In the genomic region with DNA sequence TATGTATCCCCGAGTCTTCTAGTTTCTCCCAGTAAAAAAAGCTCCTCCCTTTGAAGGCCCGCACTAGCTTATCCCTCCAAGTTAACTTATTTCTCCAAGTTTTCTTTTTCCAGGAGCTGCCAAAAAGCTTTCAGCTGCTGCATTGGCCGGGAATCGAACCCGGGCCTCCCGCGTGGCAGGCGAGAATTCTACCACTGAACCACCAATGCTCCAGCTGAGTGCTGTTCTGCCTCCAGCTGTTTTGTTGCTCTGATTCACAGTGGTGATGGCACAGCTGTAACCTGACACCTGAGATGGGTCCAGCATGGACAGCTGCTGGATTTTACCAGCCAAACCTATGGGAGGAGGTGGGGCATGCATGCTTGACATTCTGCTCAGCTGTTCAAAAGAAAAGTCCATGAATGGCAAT, we compare ENCODE assay signal across 7 cellular contexts. TPM values are rescaled to one million over a fixed set of nuclear protein-coding genes. Genes with fewer than 3 reads are reported as not detected.
DNase-seq lines count a peak whose midpoint lies in the region; ATAC-seq and TF ChIP-seq lines count a peak whose summit lies in the region.

No MANE protein-coding gene starts in this region.

- DNase-seq in HPDE6-E6E7 (ENCODE audit: extremely low spot score) (peak; percentile 94), SK-N-DZ (ENCODE audit: low spot score) (peak; percentile 39), cardiac muscle cell (ENCODE audit: low read depth in 1 of 2, low spot score in 1 of 2) (peak; percentile 77 to 86), smooth muscle cell of the brain vasculature (ENCODE audit: low read depth, low spot score) (peak; percentile 79), NCI-H82 treated with DMSO at 0.1 percent for 48 hours (lab: John Stamatoyannopoulos, UW; ENCODE audit: unreplicated experiment) (no peak)
- no peak for DNase-seq in effector memory CD8-positive, alpha-beta T cell

- no peaks in the 10 kb centered on the region for H3K27me3 ChIP-seq in cardiac muscle cell

- no peak for TF ChIP-seq CTCF in cardiac muscle cell (IDR thresholded peaks at IDR 0.05; ENCODE audit: low read depth, low read length)

- no peaks in the 10 kb centered on the region for H3K27me3 Mint-ChIP-seq in effector memory CD8-positive, alpha-beta T cell

- H3K27ac ChIP-seq in cardiac muscle cell = peak overlapping the region; percentile 90

- no peaks in the 10 kb centered on the region for H3K4me1 ChIP-seq in cardiac muscle cell (ENCODE audit: low read depth)

- H3K4me3 Mint-ChIP-seq in effector memory CD8-positive, alpha-beta T cell = no peak overlapping the region

- no peak overlapping the region for H3K4me3 ChIP-seq in cardiac muscle cell

- ATAC-seq in effector memory CD8-positive, alpha-beta T cell (replicated peaks) = no peak
- no peak for ATAC-seq in GM18909 (IDR thresholded peaks at IDR 0.05; ENCODE audit: poor library complexity, unreplicated experiment)

- no peak overlapping the region for H3K27ac Mint-ChIP-seq in effector memory CD8-positive, alpha-beta T cell

- peaks cover 74% of the 10 kb centered on the region for H3K36me3 Mint-ChIP-seq in effector memory CD8-positive, alpha-beta T cell (ENCODE audit: insufficient read depth)

- H3K9me3 Mint-ChIP-seq in effector memory CD8-positive, alpha-beta T cell = no peaks in the 10 kb centered on the region

- H3K36me3 ChIP-seq in cardiac muscle cell = peaks cover 26% of the 10 kb centered on the region

- no peaks in the 10 kb centered on the region for H3K4me1 Mint-ChIP-seq in effector memory CD8-positive, alpha-beta T cell (ENCODE audit: low read depth in 2 of 2)

- H3K9me3 ChIP-seq in cardiac muscle cell (ENCODE audit: low read depth) = no peaks in the 10 kb centered on the region

RNA-seq across cellular contexts. Expression of gene VAC14, which starts 22.1 kb away (rescaled TPM):
- 35.9 and 36.3 TPM in 2 replicates for polyA plus RNA-seq in SK-N-DZ (2014; cell fraction: cytosol; rRNA removed)
- 35.0 and 40.4 TPM in 2 replicates for polyA plus RNA-seq in SK-N-DZ (2014; cell fraction: nucleus; rRNA removed)
- total RNA-seq in cardiac muscle cell = 62.8 and 86.6 TPM in 2 replicates
- polyA plus RNA-seq in cardiac muscle cell = 63.9 and 78.9 TPM in 2 replicates

Comparison
In these comparisons a context has a peak if more than half of its experiments do, and no peak if none do; other contexts are left out.
1. DNase-seq: peak in HPDE6-E6E7 (single experiment), SK-N-DZ (single experiment), cardiac muscle cell (2 of 2) and smooth muscle cell of the brain vasculature (single experiment); none in effector memory CD8-positive, alpha-beta T cell (0 of 3) and NCI-H82 treated with DMSO at 0.1 percent for 48 hours (single experiment).